In genomic region chr3:86244897-86245296, GRCh38 we compare ENCODE assay signal across 14 cellular contexts.
A peak's percentile ranks its signal among the peaks of the same experiment; 100 is the strongest.
DNase-seq lines count a peak whose midpoint lies in the region; ATAC-seq and TF ChIP-seq lines count a peak whose summit lies in the region.
"Had no signal": no experiment of that assay in that cellular context is flagged by ENCODE, and none has a peak within 500 bp of the region (broad histone marks: within the 10 kb centered on the region; RNA-seq: fewer than 3 reads in every experiment).

No MANE protein-coding gene starts in this region.

- peak; percentile 58 for ATAC-seq in WTC11
- ATAC-seq: HCT116 had no signal

- no peak for TF ChIP-seq CTCF in H9 (conservative IDR thresholded peaks at IDR 0.05)
- TF ChIP-seq CTCF in WTC11 (IDR thresholded peaks at IDR 0.05): no peak
- TF ChIP-seq CTCF in Calu3 (IDR thresholded peaks at IDR 0.05; ENCODE audit: unreplicated experiment): no peak

- H3K27ac Mint-ChIP-seq in H9: peak overlapping the region; percentile 26 to 72 (median 32); a peak in 4 of 7 replicates
- H3K27ac Mint-ChIP-seq in WTC11: no peak overlapping the region; the same call in 1 of the 2 replicates
- H3K27ac Mint-ChIP-seq in Calu3 (ENCODE audit: unreplicated experiment): no peak overlapping the region

- H3K9ac ChIP-seq in H9 (ENCODE audit: extremely low read depth, insufficient read length, low read length) (no peak overlapping the region), mesendoderm (ENCODE audit: low read length) (no peak overlapping the region)

- H3K4me1 Mint-ChIP-seq in H9: peaks cover 8 to 12% of the 10 kb centered on the region in 2 experiments
- peaks cover 9% of the 10 kb centered on the region for H3K4me1 Mint-ChIP-seq in WTC11
- no peaks in the 10 kb centered on the region for H3K4me1 Mint-ChIP-seq in Calu3 (ENCODE audit: low read depth, unreplicated experiment)

- H3K27ac ChIP-seq in H9 (ENCODE audit: insufficient read length, low read depth, low read length) (no peak overlapping the region), mesendoderm (ENCODE audit: low read depth, low read length) (no peak overlapping the region)
- H3K27ac ChIP-seq: C4-2B had no signal

- H4K91ac ChIP-seq in H9 (ENCODE audit: insufficient read length, low read depth, low read length): no peak overlapping the region

- no peak overlapping the region for H2BK120ac ChIP-seq in H9 (ENCODE audit: low read depth, low read length, poor library complexity, severe bottlenecking)
- no peak overlapping the region for H2BK120ac ChIP-seq in mesendoderm (ENCODE audit: low read depth, low read length)

- H2AK5ac ChIP-seq in H9 (ENCODE audit: insufficient read length, low read length) (no peak overlapping the region), mesendoderm (ENCODE audit: low read length) (no peak overlapping the region)

- WGBS in H9 (ENCODE audit: extremely low coverage, insufficient read length, low lambda C conversion rate): no CpG with 5 or more reads among the region's 3 CpGs
- WGBS in mesendoderm (ENCODE audit: extremely low coverage, insufficient coverage, low lambda C conversion rate): no CpG with 5 or more reads among the region's 3 CpGs

- intact Hi-C loops in Calu3 (cut with micrococcal nuclease; ENCODE audit: unreplicated experiment): loop anchor here (1.0 kb wide), 1 partner anchor 424 kb away; no protein-coding TSS in a partner anchor

- no peak overlapping the region for H3K4ac ChIP-seq in H9 (ENCODE audit: low read depth, low read length)
- peak overlapping the region; percentile 16 for H3K4ac ChIP-seq in mesendoderm (ENCODE audit: low read depth, low read length)

- CTCF ChIA-PET in WTC11 (lab: Charles Lee): interaction anchor here (0.7 to 1.5 kb wide), 12 partner anchors 11 to 443 kb away, joined by 3 to 11 read pairs (median 4); no protein-coding TSS in a partner anchor
- CTCF ChIA-PET in Calu3 (lab: Charles Lee): interaction anchor here (0.7 kb wide), 1 partner anchor 316 kb away, joined by 3 read pairs; no protein-coding TSS in a partner anchor

- no peak overlapping the region for H2BK20ac ChIP-seq in H9 (ENCODE audit: low read depth, low read length, poor library complexity, severe bottlenecking)

- no peak overlapping the region for H2BK15ac ChIP-seq in H9 (ENCODE audit: low read depth, low read length)
- H2BK15ac ChIP-seq in mesendoderm (replicated peaks; ENCODE audit: low read depth): no peak overlapping the region

- H3K27me3 ChIP-seq in H9 (ENCODE audit: insufficient read depth, low read length) (no peaks in the 10 kb centered on the region), mesendoderm (ENCODE audit: insufficient read depth, low read length, poor library complexity) (no peaks in the 10 kb centered on the region)

- H4K8ac ChIP-seq in H9 (replicated peaks; ENCODE audit: insufficient read length, low read depth, low read length) (no peak overlapping the region), mesendoderm (ENCODE audit: low read depth, low read length) (no peak overlapping the region)

- no peak overlapping the region for H3K18ac ChIP-seq in H9 (ENCODE audit: insufficient read length, low read depth, low read length)
- H3K18ac ChIP-seq in mesendoderm (ENCODE audit: low read length): no peak overlapping the region

- peak overlapping the region; percentile 73 for H2AFZ ChIP-seq in H9 (ENCODE audit: low read length)

- no peaks in the 10 kb centered on the region for H3K36me3 ChIP-seq in mesendoderm (ENCODE audit: control insufficient read depth, insufficient read depth, low read length)

- H3K79me2 ChIP-seq in H9 (ENCODE audit: insufficient read depth, low read length) (no peaks in the 10 kb centered on the region), mesendoderm (ENCODE audit: control insufficient read depth, insufficient read depth, low read length) (no peaks in the 10 kb centered on the region)

- H3K9me3 Mint-ChIP-seq in H9 (peaks cover 5 to 10% of the 10 kb centered on the region in 2 experiments; a peak in 3 of 5 replicates), WTC11 (peaks cover 13% of the 10 kb centered on the region), Calu3 (ENCODE audit: low read depth, unreplicated experiment) (no peaks in the 10 kb centered on the region)

- H2BK12ac ChIP-seq in H9 (ENCODE audit: insufficient read length, low read depth, low read length): no peak overlapping the region

- no peaks in the 10 kb centered on the region for H3K79me1 ChIP-seq in H9 (ENCODE audit: insufficient read depth, low read depth, low read length, poor library complexity, severe bottlenecking)
- no peaks in the 10 kb centered on the region for H3K79me1 ChIP-seq in mesendoderm (ENCODE audit: low read length)

- H3K36me3 Mint-ChIP-seq in H9 (ENCODE audit: insufficient read depth in 1 of 3, low read depth in 3 of 3): peaks cover 0 to 21% (median 3%) of the 10 kb centered on the region in 3 experiments; a peak in 3 of 7 replicates
- peaks cover 2% of the 10 kb centered on the region; the same call in 1 of the 2 replicates for H3K36me3 Mint-ChIP-seq in WTC11
- no peaks in the 10 kb centered on the region for H3K36me3 Mint-ChIP-seq in Calu3 (ENCODE audit: insufficient read depth, unreplicated experiment)

- POLR2A ChIA-PET in WTC11 (lab: Charles Lee): no interaction called here

- H4K20me1 ChIP-seq in H9 (ENCODE audit: control insufficient read depth, insufficient read depth, insufficient read length): no peaks in the 10 kb centered on the region

- H3K9me3 ChIP-seq in H9 (ENCODE audit: control insufficient read depth, low read depth, low read length): no peaks in the 10 kb centered on the region

- no peaks in the 10 kb centered on the region for H3K27me3 Mint-ChIP-seq in H9 (ENCODE audit: low read depth)
- no peaks in the 10 kb centered on the region for H3K27me3 Mint-ChIP-seq in WTC11 (ENCODE audit: low read depth)
- no peaks in the 10 kb centered on the region for H3K27me3 Mint-ChIP-seq in Calu3 (ENCODE audit: unreplicated experiment)

- H3K23ac ChIP-seq in H9 (ENCODE audit: insufficient read length, low read depth, low read length) (no peak overlapping the region), mesendoderm (ENCODE audit: low read length) (no peak overlapping the region)

- H3K4me2 ChIP-seq in H9 (ENCODE audit: insufficient read depth, insufficient read length, low read length) (no peak overlapping the region), mesendoderm (ENCODE audit: low read length) (no peak overlapping the region)

- H3T11ph ChIP-seq in H9 (ENCODE audit: low read length): no peak overlapping the region

- no TSS peak for BruUV-seq in Calu3 (replicated peaks; lab: Mats Ljungman, UMichigan)

- DNase-seq in H9 (no peak), WTC11 (ENCODE audit: low spot score) (no peak), mesendoderm (no peak), retina (peak; percentile 85), hippocampal formation (lab: John Stamatoyannopoulos, UW) (no peak), Calu3 (no peak)
- no peak for DNase-seq in stimulated activated CD4-positive, alpha-beta T cell treated with anti-CD3 and anti-CD28 coated beads, Interleukin-1b, Interleukin-23, amount 100 ng/mL, for 48 hours
- DNase-seq: AML-193, DMS79 treated with DMSO at 0.1 percent for 48 hours, NCI-H1105 treated with DMSO at 0.1 percent for 48 hours, NCI-H187 treated with DMSO at 0.1 percent for 48 hours, NCI-H226 had no signal

- H3K56ac ChIP-seq in H9 (ENCODE audit: insufficient read length, low read depth, low read length) (no peak overlapping the region), mesendoderm (ENCODE audit: low read length) (no peak overlapping the region)

- H2BK5ac ChIP-seq in H9 (ENCODE audit: insufficient read length, low read length) (no peak overlapping the region), mesendoderm (ENCODE audit: low read length) (no peak overlapping the region)

- H3K4me3 Mint-ChIP-seq in H9 (no peak overlapping the region), WTC11 (no peak overlapping the region), Calu3 (ENCODE audit: low read depth, unreplicated experiment) (no peak overlapping the region)

- H4K5ac ChIP-seq in H9 (ENCODE audit: insufficient read length, low read depth, low read length) (no peak overlapping the region), mesendoderm (ENCODE audit: low read length) (no peak overlapping the region)

- H3K14ac ChIP-seq in H9 (ENCODE audit: insufficient read depth, low read length): no peak overlapping the region

- H3K4me1 ChIP-seq in H9 (ENCODE audit: insufficient read depth, low read length): no peaks in the 10 kb centered on the region; the same call in 1 of the 2 replicates
- peaks cover 2% of the 10 kb centered on the region for H3K4me1 ChIP-seq in mesendoderm (ENCODE audit: control insufficient read depth, low read depth, low read length)

- no peaks in the 10 kb centered on the region for H3K23me2 ChIP-seq in H9 (ENCODE audit: insufficient read length, low read depth, low read length, poor library complexity, severe bottlenecking)

- no peak overlapping the region for H3K4me3 ChIP-seq in mesendoderm (ENCODE audit: low read length)

TF ChIP-seq in WTC11, 78 proteins besides CTCF, POLR2A, EP300 and RAD21:
- TF ChIP-seq MAX (CRISPR knock-in tag; IDR thresholded peaks at IDR 0.05) (no peak), RORB (CRISPR knock-in tag; IDR thresholded peaks at IDR 0.05) (no peak), CDX4 (CRISPR knock-in tag; IDR thresholded peaks at IDR 0.05; ENCODE audit: borderline replicate concordance) (no peak), MLX (CRISPR knock-in tag; IDR thresholded peaks at IDR 0.05) (no peak)

Comparison
In these comparisons a context has a peak if more than half of its experiments do, and no peak if none do; other contexts are left out.
1. H3K27ac Mint-ChIP-seq: peak in H9 (3 of 3); none in WTC11 (single experiment) and Calu3 (single experiment).